ENCODE assay signal across 12 cellular contexts in genomic region chr7:102843850-102844249, GRCh38.
DNase-seq lines count a peak whose midpoint lies in the region; ATAC-seq and TF ChIP-seq lines count a peak whose summit lies in the region.
"Had no signal": no experiment of that assay in that cellular context is flagged by ENCODE, and none has a peak within 500 bp of the region (broad histone marks: within the 10 kb centered on the region; RNA-seq: fewer than 3 reads in every experiment).

No MANE protein-coding gene starts in this region.

- H3K79me2 ChIP-seq in PC-3 (ENCODE audit: low read length) (no peaks in the 10 kb centered on the region), PC-9 (ENCODE audit: low read depth) (no peaks in the 10 kb centered on the region)

- H3K27ac ChIP-seq in PC-3 (ENCODE audit: low read length) (no peak overlapping the region), PC-9 (no peak overlapping the region)

- H3K9me2 ChIP-seq in PC-3 (replicated peaks; ENCODE audit: low read length), result no peaks in the 10 kb centered on the region
- no peaks in the 10 kb centered on the region for H3K9me2 ChIP-seq in PC-9 (ENCODE audit: insufficient read depth)

- H4K20me1 ChIP-seq in PC-3 (ENCODE audit: low read length), result no peaks in the 10 kb centered on the region
- no peaks in the 10 kb centered on the region for H4K20me1 ChIP-seq in PC-9 (ENCODE audit: insufficient read depth)

- H3K9me3 ChIP-seq in PC-3 (ENCODE audit: low read length) (no peaks in the 10 kb centered on the region), mucosa of descending colon (no peaks in the 10 kb centered on the region), PC-9 (ENCODE audit: insufficient read depth, low read depth) (no peaks in the 10 kb centered on the region)
- H3K9me3 ChIP-seq: Caco-2 had no signal

- H3F3A ChIP-seq in PC-3 (ENCODE audit: low read length, unreplicated experiment) (no peaks in the 10 kb centered on the region), PC-9 (ENCODE audit: insufficient read depth, low read depth) (no peaks in the 10 kb centered on the region)

- TF ChIP-seq CTCF in GM13977 (IDR thresholded peaks at IDR 0.05; ENCODE audit: extremely low read depth, insufficient read depth, missing control alignments), result no peak
- TF ChIP-seq CTCF in PC-3 (conservative IDR thresholded peaks at IDR 0.05; ENCODE audit: low read depth, low read length), result no peak
- no peak for TF ChIP-seq CTCF in mucosa of descending colon (IDR thresholded peaks at IDR 0.05)
- TF ChIP-seq CTCF in PC-9 (conservative IDR thresholded peaks at IDR 0.05), result no peak

- POLR2A ChIA-PET in PC-3 (lab: Charles Lee; ENCODE audit: unreplicated experiment), result no interaction called here
- POLR2A ChIA-PET in PC-9 (lab: Charles Lee; ENCODE audit: unreplicated experiment), result interaction anchor here (0.7 kb wide), 1 partner anchor 32 kb away, joined by 3 read pairs; no protein-coding TSS in a partner anchor

- H3K9ac ChIP-seq in PC-3 (ENCODE audit: low read length), result no peak overlapping the region

- H2AFZ ChIP-seq in PC-3 (ENCODE audit: low read length), result no peak overlapping the region
- no peak overlapping the region for H2AFZ ChIP-seq in PC-9

- intact Hi-C loops in PC-3 (cut with micrococcal nuclease) (no loop called here), mucosa of descending colon (cut with DNase I, micrococcal nuclease) (no loop called here), PC-9 (cut with micrococcal nuclease; ENCODE audit: unreplicated experiment) (no loop called here)

- DNase-seq in GM13977 (ENCODE audit: low spot score) (peak; percentile 38), MV-4-11 (lab: John Stamatoyannopoulos, UW) (peak; percentile 87), PC-3 (no peak), mucosa of descending colon (no peak), PC-9 (no peak), NCI-H69 (lab: John Stamatoyannopoulos, UW) (no peak)
- DNase-seq: anterior cingulate cortex, Caco-2, NCI-H2029 treated with DMSO at 0.1 percent for 48 hours had no signal

- CTCF ChIA-PET in PC-3 (lab: Charles Lee) (no interaction called here), PC-9 (lab: Charles Lee) (interaction anchor here (0.6 kb wide), 1 partner anchor 1422 kb away, joined by 19 read pairs; no protein-coding TSS in a partner anchor)

- H3K4me3 ChIP-seq in PC-3 (ENCODE audit: low read length) (no peak overlapping the region), mucosa of descending colon (no peak overlapping the region), PC-9 (no peak overlapping the region)

- in situ Hi-C loops in GM13977 (cut with MboI; ENCODE audit: low pct_unique_long_range_greater_than_20kb, low sequenced_read_pairs, unreplicated experiment), result no loop called here

- H3K4me1 ChIP-seq in PC-3 (ENCODE audit: insufficient read depth, low read length), result peaks cover 9% of the 10 kb centered on the region
- no peaks in the 10 kb centered on the region for H3K4me1 ChIP-seq in mucosa of descending colon (ENCODE audit: low read depth)
- H3K4me1 ChIP-seq in PC-9 (replicated peaks; ENCODE audit: insufficient read depth), result no peaks in the 10 kb centered on the region
- H3K4me1 ChIP-seq: Caco-2 had no signal

- H3K36me3 ChIP-seq in PC-3 (ENCODE audit: low read depth, low read length) (no peaks in the 10 kb centered on the region), mucosa of descending colon (ENCODE audit: low read depth) (no peaks in the 10 kb centered on the region), PC-9 (ENCODE audit: low read depth) (no peaks in the 10 kb centered on the region)

- H3K27me3 ChIP-seq in PC-3 (ENCODE audit: low read length) (no peaks in the 10 kb centered on the region), PC-9 (ENCODE audit: insufficient read depth, low read depth) (no peaks in the 10 kb centered on the region)

- H3K4me2 ChIP-seq in PC-3 (ENCODE audit: low read length) (no peak overlapping the region), PC-9 (no peak overlapping the region)

- BruUV-seq in PC-3 (replicated peaks; lab: Mats Ljungman, UMichigan), result no TSS peak
- no TSS peak for BruUV-seq in PC-9 (replicated peaks; lab: Mats Ljungman, UMichigan)

- ATAC-seq in GM19395 (IDR thresholded peaks at IDR 0.05; ENCODE audit: unreplicated experiment), result peak; percentile 80
- ATAC-seq in HG03025 (IDR thresholded peaks at IDR 0.05; ENCODE audit: low FRiP score, unreplicated experiment), result peak; percentile 65
- ATAC-seq in PC-3, result no peak
- ATAC-seq in mucosa of descending colon, result no peak
- ATAC-seq: SK-N-SH treated with all-trans-retinoic acid at 6 μM for 48 hours had no signal

Comparison
In these comparisons a context has a peak if more than half of its experiments do, and no peak if none do; other contexts are left out.
1. DNase-seq: peak in GM13977 (single experiment) and MV-4-11 (single experiment); none in PC-3 (single experiment), mucosa of descending colon (0 of 3), PC-9 (0 of 2) and NCI-H69 (single experiment).
2. ATAC-seq: peak in GM19395 (single experiment) and HG03025 (single experiment); none in PC-3 (single experiment) and mucosa of descending colon (single experiment).